13 cellular contexts compared by ENCODE assay signal in the genomic region with DNA sequence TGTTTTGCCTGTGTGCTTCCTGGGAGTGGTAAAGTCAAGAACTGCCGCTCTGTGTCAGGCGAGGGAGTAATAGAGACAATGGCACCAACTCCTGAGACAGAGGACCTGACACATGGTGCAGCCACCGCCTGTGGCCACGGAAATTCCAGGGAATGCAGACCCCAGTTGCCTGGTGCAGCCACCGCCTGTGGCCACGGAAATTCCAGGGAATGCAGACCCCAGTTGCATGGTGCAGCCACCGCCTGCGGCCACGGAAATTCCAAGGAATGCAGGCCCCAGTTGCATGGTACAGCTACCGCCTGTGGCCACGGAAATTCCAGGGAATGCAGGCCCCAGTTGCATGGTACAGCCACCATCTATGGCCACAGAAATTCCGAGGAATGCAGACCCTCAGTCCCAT. TPM values are rescaled to one million over a fixed set of nuclear protein-coding genes. Genes with fewer than 3 reads are reported as not detected.
DNase-seq lines count a peak whose midpoint lies in the region; ATAC-seq, FAIRE-seq and TF ChIP-seq lines count a peak whose summit lies in the region.
"Had no signal": no experiment of that assay in that cellular context is flagged by ENCODE, and none has a peak within 500 bp of the region (broad histone marks: within the 10 kb centered on the region; RNA-seq: fewer than 3 reads in every experiment).

No MANE protein-coding gene starts in this region.

- H3F3A ChIP-seq in neural cell (ENCODE audit: insufficient read depth, low read length, poor library complexity, severe bottlenecking): no peaks in the 10 kb centered on the region

- H2BK15ac ChIP-seq in H1 (ENCODE audit: low read length): no peak overlapping the region

- WGBS in H1 (ENCODE audit: extremely low coverage in 1 of 2, insufficient coverage in 1 of 2, insufficient read length in 1 of 2, insufficient replicate concordance in 2 of 2, low coverage in 1 of 2, low lambda C conversion rate in 2 of 2, missing lambda C conversion rate in 1 of 2), 2 experiments: 92% methylated on average over 12 of the region's 12 CpGs; no CpG with 5 or more reads in 1 of the 2 experiments

- no peak for TF ChIP-seq CTCF in left ventricle myocardium inferior (IDR thresholded peaks at IDR 0.05; ENCODE audit: borderline replicate concordance)
- no peak for TF ChIP-seq CTCF in H1 (IDR thresholded peaks at IDR 0.05; ENCODE audit: control extremely low read depth in 1 of 3, insufficient read depth in 1 of 3, low read depth in 1 of 3, low read length in 3 of 3)
- no peak for TF ChIP-seq CTCF in neural cell (IDR thresholded peaks at IDR 0.05; ENCODE audit: poor library complexity, severe bottlenecking)

- H3K14ac ChIP-seq in H1 (ENCODE audit: insufficient read length): no peak overlapping the region

- FAIRE-seq in H1 (lab: Jason Lieb, UNC): no peak

- intact Hi-C loops in left ventricle myocardium inferior (cut with micrococcal nuclease) (no loop called here), Right ventricle myocardium inferior (cut with DNase I) (no loop called here)

- no peak overlapping the region for H2BK120ac ChIP-seq in H1 (replicated peaks; ENCODE audit: low read depth, low read length)

- DNase-seq in left ventricle myocardium inferior (no peak), Right ventricle myocardium inferior (ENCODE audit: missing footprints) (no peak), H1 (ENCODE audit: low read depth in 1 of 2, low spot score in 2 of 2) (no peak), superior temporal gyrus (ENCODE audit: extremely low spot score) (no peak), MG63 (no peak), occipital lobe (lab: John Stamatoyannopoulos, UW) (no peak)
- DNase-seq: KBM-7, NCI-H1092, NCI-H526 treated with DMSO at 0.1 percent for 48 hours had no signal

- H3K18ac ChIP-seq in H1 (ENCODE audit: extremely low read depth, low read length): no peak overlapping the region

- TF ChIP-seq EP300 in H1 (IDR thresholded peaks at IDR 0.05; ENCODE audit: borderline replicate concordance in 1 of 2, low read depth in 2 of 2, low read length in 2 of 2) (no peak), neural cell (conservative IDR thresholded peaks at IDR 0.05; ENCODE audit: poor library complexity, severe bottlenecking) (no peak)

- H4K91ac ChIP-seq in H1 (replicated peaks; ENCODE audit: insufficient read length, low read length): no peak overlapping the region

- no peak overlapping the region for H2BK5ac ChIP-seq in H1 (ENCODE audit: low read depth, low read length)

- H2AK5ac ChIP-seq in H1 (ENCODE audit: low read depth, low read length): no peak overlapping the region

- H3K23me2 ChIP-seq in H1 (ENCODE audit: low read depth, low read length): no peaks in the 10 kb centered on the region

- H3K23ac ChIP-seq in H1 (ENCODE audit: insufficient read length): no peak overlapping the region

- H2BK12ac ChIP-seq in H1 (ENCODE audit: low read depth, low read length): no peak overlapping the region

- H3K4me2 ChIP-seq in H1 (ENCODE audit: insufficient read depth in 1 of 2, low read depth in 2 of 2, low read length in 2 of 2) (no peak overlapping the region), neural cell (ENCODE audit: low read length) (no peak overlapping the region)

- H2AFZ ChIP-seq in H1 (ENCODE audit: low read length) (no peak overlapping the region), neural cell (ENCODE audit: low read depth, low read length) (no peak overlapping the region)

- TF ChIP-seq POLR2A in H1 (IDR thresholded peaks at IDR 0.05; ENCODE audit: control extremely low read depth in 1 of 2, low read depth in 2 of 2, low read length in 2 of 2): no peak

- peaks cover 16% of the 10 kb centered on the region for H3K79me1 ChIP-seq in H1 (ENCODE audit: low read depth, low read length)

- H4K8ac ChIP-seq in H1 (ENCODE audit: extremely low read depth, insufficient read depth, low read length): no peak overlapping the region

- H3K9me3 ChIP-seq in left ventricle myocardium inferior (replicated peaks): peaks cover 7% of the 10 kb centered on the region
- H3K9me3 ChIP-seq in H1 (ENCODE audit: insufficient read depth in 2 of 2, low read depth in 1 of 2, low read length in 1 of 2): no peaks in the 10 kb centered on the region
- no peaks in the 10 kb centered on the region for H3K9me3 ChIP-seq in neural cell (ENCODE audit: low read length)
- H3K9me3 ChIP-seq in MG63: no peaks in the 10 kb centered on the region; the same call in 1 of the 2 replicates

- ATAC-seq in Right ventricle myocardium inferior: no peak

- H3K4me1 ChIP-seq in left ventricle myocardium inferior (peaks cover 74% of the 10 kb centered on the region), H1 (replicated peaks in 1 of 4; ENCODE audit: control insufficient read depth in 3 of 4, insufficient read depth in 4 of 4, low read length in 3 of 4) (no peaks in the 10 kb centered on the region)

- H3K27me3 ChIP-seq in left ventricle myocardium inferior (ENCODE audit: low read depth): no peaks in the 10 kb centered on the region
- H3K27me3 ChIP-seq in H1 (replicated peaks in 1 of 4; ENCODE audit: control insufficient read depth in 3 of 4, extremely low read depth in 1 of 4, insufficient read depth in 3 of 4, low read length in 3 of 4): no peaks in the 10 kb centered on the region; a peak in 1 of 7 replicates
- H3K27me3 ChIP-seq in neural cell (ENCODE audit: insufficient read depth, low read depth, low read length): no peaks in the 10 kb centered on the region
- no peaks in the 10 kb centered on the region for H3K27me3 ChIP-seq in MG63

- TF ChIP-seq RAD21 in H1 (IDR thresholded peaks at IDR 0.05 in 1 of 2, conservative IDR thresholded peaks at IDR 0.05 in 1 of 2; ENCODE audit: low read depth in 2 of 2, low read length in 2 of 2): no peak
- TF ChIP-seq RAD21 in neural cell (conservative IDR thresholded peaks at IDR 0.05): no peak

- H4K20me1 ChIP-seq in H1 (replicated peaks in 1 of 2; ENCODE audit: control insufficient read depth in 1 of 2, insufficient read depth in 2 of 2, low read length in 2 of 2) (peaks cover 8 to 21% of the 10 kb centered on the region in 2 experiments), neural cell (ENCODE audit: insufficient read depth) (peaks cover 43% of the 10 kb centered on the region)

- peak overlapping the region; percentile 10 for H3K4me3 ChIP-seq in left ventricle myocardium inferior
- no peak overlapping the region for H3K4me3 ChIP-seq in H1 (ENCODE audit: extremely low read depth in 1 of 4, insufficient read depth in 2 of 4, low read depth in 3 of 4, low read length in 4 of 4)
- H3K4me3 ChIP-seq in neural cell (ENCODE audit: low read length): no peak overlapping the region
- H3K4me3 ChIP-seq in MG63: no peak overlapping the region

- no peak overlapping the region for H3K56ac ChIP-seq in H1 (replicated peaks; ENCODE audit: insufficient read length, low read depth, low read length)

- peak overlapping the region; percentile 75 for H3K27ac ChIP-seq in left ventricle myocardium inferior (replicated peaks)
- H3K27ac ChIP-seq in H1 (ENCODE audit: low read depth, low read length): no peak overlapping the region
- H3K27ac ChIP-seq in neural cell (ENCODE audit: low read length): no peak overlapping the region
- peak overlapping the region; percentile 40 for H3K27ac ChIP-seq in temporal lobe (ENCODE audit: low read depth, low read length)
- H3K27ac ChIP-seq: HL-60 had no signal

- CTCF ChIA-PET in H1 (lab: Charles Lee; ENCODE audit: partially characterized antibody): interaction anchor here (1.6 kb wide), 1 partner anchor 37 kb away, joined by 3 read pairs; no protein-coding TSS in a partner anchor

- H3K9me2 ChIP-seq in neural cell (ENCODE audit: insufficient read depth, low read length): no peaks in the 10 kb centered on the region

- no peak overlapping the region for H4K5ac ChIP-seq in H1 (ENCODE audit: insufficient read length, low read depth, low read length)

- POLR2A ChIA-PET in H1 (lab: Charles Lee; ENCODE audit: partially characterized antibody): no interaction called here

- no peak overlapping the region for H2BK20ac ChIP-seq in H1 (ENCODE audit: low read length)

- H3K36me3 ChIP-seq in left ventricle myocardium inferior (no peaks in the 10 kb centered on the region), H1 (ENCODE audit: control insufficient read depth in 2 of 4, insufficient read depth in 4 of 4, low read length in 3 of 4) (no peaks in the 10 kb centered on the region), neural cell (ENCODE audit: insufficient read depth, low read length) (no peaks in the 10 kb centered on the region), MG63 (no peaks in the 10 kb centered on the region)

- H3K4ac ChIP-seq in H1 (replicated peaks; ENCODE audit: insufficient read length, low read depth, low read length): no peak overlapping the region

- H3K9ac ChIP-seq in H1 (replicated peaks in 1 of 4; ENCODE audit: extremely low read depth in 1 of 4, low read depth in 3 of 4, low read length in 3 of 4): no peak overlapping the region
- H3K9ac ChIP-seq in neural cell (ENCODE audit: low read length): no peak overlapping the region

- H3K79me2 ChIP-seq in H1 (ENCODE audit: control insufficient read depth in 1 of 2, insufficient read depth in 2 of 2, low read length in 2 of 2) (peaks cover 0 to 45% of the 10 kb centered on the region in 2 experiments; a peak in 2 of 4 replicates), neural cell (replicated peaks; ENCODE audit: insufficient read depth, low read length) (peaks cover 85% of the 10 kb centered on the region)

TF ChIP-seq in H1, 55 proteins besides CTCF, POLR2A, EP300 and RAD21:
- TF ChIP-seq SUZ12 (IDR thresholded peaks at IDR 0.05; ENCODE audit: low read length) (no peak), EGR1 (IDR thresholded peaks at IDR 0.05; ENCODE audit: borderline replicate concordance, low read depth, low read length) (peak; percentile 58; the same call in 1 of the 2 replicates)
TF ChIP-seq in H1: peak in this region for 1.

RNA-seq across cellular contexts. Expression of gene DIP2C, which starts 8.7 kb away (rescaled TPM):
- total RNA-seq in left ventricle myocardium inferior (30.8 TPM), Right ventricle myocardium inferior (28.3 TPM), temporal lobe (46.0 TPM), occipital lobe (42.0 TPM)
- total RNA-seq in H1 (2021; fragmentation: NEBNext Ultra II Directional; extraction: Animal tissue kit (Norgen Biotek cat#: 25700)): 8.8 and 9.3 TPM in 2 replicates
- polyA plus RNA-seq in H1 (2011; rRNA removed) (3.8 and 6.1 TPM in 2 replicates), neural cell (24.1 and 25.6 TPM in 2 replicates)
- polyA plus RNA-seq in H1 (2011; cell fraction: cytosol; rRNA removed): 3.8 TPM
- 13.3 TPM for polyA plus RNA-seq in H1 (2011; cell fraction: nucleus; rRNA removed)
- polyA plus RNA-seq in H1 (2012, experiment 1 of 2): 5.4 to 6.5 TPM (median 6.2 TPM) in 4 replicates
- 1.4 TPM for polyA plus RNA-seq in H1 (2012, experiment 2 of 2)
- 3.3 TPM for polyA plus RNA-seq in H1 (2013, experiment 1 of 2)
- polyA plus RNA-seq in H1 (2013, experiment 2 of 2): 3.0 TPM
- 8.7 and 9.7 TPM in 2 replicates for polyA minus RNA-seq in H1 (2011; rRNA and poly(A)+ RNA removed)
- polyA minus RNA-seq in H1 (2011; cell fraction: cytosol; rRNA and poly(A)+ RNA removed): 6.4 TPM
- 11.3 TPM for polyA minus RNA-seq in H1 (2011; cell fraction: nucleus; rRNA and poly(A)+ RNA removed)
- 64.8 and 67.7 TPM in 2 replicates for polyA minus RNA-seq in neural cell
- 10.7 and 10.9 TPM in 2 replicates for total RNA-seq in MG63 (2014; rRNA removed; shearing (Covaris generic); ENCODE audit: low replicate concordance)
- polyA plus RNA-seq: CD14-positive monocyte had no signal

Comparison
In these comparisons a context has a peak if more than half of its experiments do, and no peak if none do; other contexts are left out.
1. H3K27ac ChIP-seq: peak in left ventricle myocardium inferior (single experiment) and temporal lobe (single experiment); none in H1 (single experiment) and neural cell (single experiment).